1 cellular context compared by ENCODE assay signal in genomic region chrX:118495061-118495921, GRCh38.
TF ChIP-seq lines count a peak whose summit lies in the region.

Gene DOCK11 (plus strand): TSS chrX:118495815. CDS start chrX:118495972, 157 bp downstream.

TF ChIP-seq in K562, 482 proteins besides CTCF, POLR2A, EP300 and RAD21 (continued from another document and continues in another):
- TF ChIP-seq E4F1 (CRISPR knock-in tag; IDR thresholded peaks at IDR 0.05; ENCODE audit: borderline replicate concordance) (no peak), PCBP2 (IDR thresholded peaks at IDR 0.05; ENCODE audit: low read depth, low read length, poor library complexity, severe bottlenecking) (no peak), YY1 (IDR thresholded peaks at IDR 0.05; ENCODE audit: borderline replicate concordance in 1 of 3, control insufficient read depth in 1 of 3, extremely low read depth in 1 of 3, insufficient read depth in 3 of 3, insufficient read length in 1 of 3, insufficient replicate concordance in 2 of 3, low read depth in 1 of 3, low read length in 2 of 3) (no peak), SIN3A (IDR thresholded peaks at IDR 0.05; ENCODE audit: borderline replicate concordance in 2 of 2, control insufficient read depth in 1 of 2, low read depth in 2 of 2, low read length in 2 of 2) (peak in 1 of 2 experiments; percentile 50; a peak in 1 of 4 replicates), EWSR1 (IDR thresholded peaks at IDR 0.05; ENCODE audit: borderline replicate concordance, low read depth, partially characterized antibody) (no peak), ARID3A (IDR thresholded peaks at IDR 0.05; ENCODE audit: borderline replicate concordance, low read depth, low read length) (no peak), TGIF2 (CRISPR knock-in tag; IDR thresholded peaks at IDR 0.05) (no peak), BRF1 (IDR thresholded peaks at IDR 0.05; ENCODE audit: borderline replicate concordance, extremely low read depth, insufficient read length) (no peak), HDAC3 (IDR thresholded peaks at IDR 0.05; ENCODE audit: borderline replicate concordance, partially characterized antibody) (no peak), BACH1 (tag; IDR thresholded peaks at IDR 0.05) (no peak), ZNF282 (CRISPR knock-in tag; IDR thresholded peaks at IDR 0.05) (no peak), ZNF449 (CRISPR knock-in tag; IDR thresholded peaks at IDR 0.05) (no peak), FOXK1 (CRISPR knock-in tag; IDR thresholded peaks at IDR 0.05; ENCODE audit: borderline replicate concordance) (no peak), ARID4B (CRISPR knock-in tag; IDR thresholded peaks at IDR 0.05) (peak; percentile 58; the same call in 1 of the 2 replicates), ESRRB (CRISPR knock-in tag; IDR thresholded peaks at IDR 0.05; ENCODE audit: borderline replicate concordance) (no peak), VEZF1 (CRISPR knock-in tag; IDR thresholded peaks at IDR 0.05) (peak; percentile 98), JUND (IDR thresholded peaks at IDR 0.05; ENCODE audit: borderline replicate concordance, low read depth, low read length) (0 out of 2 replicates have a peak, but pooled peaks have one; percentile 3), JUND (tag; IDR thresholded peaks at IDR 0.05; ENCODE audit: borderline replicate concordance, low read depth, low read length) (no peak; the same call in 2 of the 3 replicates), ZHX1 (conservative IDR thresholded peaks at IDR 0.05; ENCODE audit: low read length) (no peak), ZNF347 (CRISPR knock-in tag; IDR thresholded peaks at IDR 0.05; ENCODE audit: low read depth) (no peak), HMGXB4 (CRISPR knock-in tag; IDR thresholded peaks at IDR 0.05) (no peak), ATF1 (CRISPR knock-in tag; IDR thresholded peaks at IDR 0.05) (no peak), ATF1 (tag; IDR thresholded peaks at IDR 0.05) (no peak), IRF1 (CRISPR knock-in tag; IDR thresholded peaks at IDR 0.05; ENCODE audit: borderline replicate concordance) (no peak), KLF6 (CRISPR knock-in tag; IDR thresholded peaks at IDR 0.05; ENCODE audit: borderline replicate concordance) (peak; percentile 77; the same call in 1 of the 2 replicates), HNRNPUL1 (IDR thresholded peaks at IDR 0.05; ENCODE audit: low read length) (no peak), MCM5 (IDR thresholded peaks at IDR 0.05; ENCODE audit: low read depth) (no peak), KAT2B (IDR thresholded peaks at IDR 0.05; ENCODE audit: low read depth, low read length) (no peak), ATF7 (IDR thresholded peaks at IDR 0.05) (no peak; the same call in 1 of the 2 replicates), KLF1 (tag; IDR thresholded peaks at IDR 0.05) (0 out of 2 replicates have a peak, but pooled peaks have one; percentile 38), POLR3G (IDR thresholded peaks at IDR 0.05; ENCODE audit: extremely low read depth, insufficient read length, insufficient replicate concordance) (no peak), ZC3H11A (IDR thresholded peaks at IDR 0.05; ENCODE audit: low read depth, low read length) (no peak), TCFL5 (CRISPR knock-in tag; conservative IDR thresholded peaks at IDR 0.05) (no peak), HOXB6 (CRISPR knock-in tag; IDR thresholded peaks at IDR 0.05; ENCODE audit: borderline replicate concordance) (no peak), NR2C1 (IDR thresholded peaks at IDR 0.05) (no peak), NR2C1 (tag; IDR thresholded peaks at IDR 0.05) (no peak; the same call in 1 of the 2 replicates), ZSCAN32 (CRISPR knock-in tag; IDR thresholded peaks at IDR 0.05) (no peak)
